12 cellular contexts compared by ENCODE assay signal in the genomic region with DNA sequence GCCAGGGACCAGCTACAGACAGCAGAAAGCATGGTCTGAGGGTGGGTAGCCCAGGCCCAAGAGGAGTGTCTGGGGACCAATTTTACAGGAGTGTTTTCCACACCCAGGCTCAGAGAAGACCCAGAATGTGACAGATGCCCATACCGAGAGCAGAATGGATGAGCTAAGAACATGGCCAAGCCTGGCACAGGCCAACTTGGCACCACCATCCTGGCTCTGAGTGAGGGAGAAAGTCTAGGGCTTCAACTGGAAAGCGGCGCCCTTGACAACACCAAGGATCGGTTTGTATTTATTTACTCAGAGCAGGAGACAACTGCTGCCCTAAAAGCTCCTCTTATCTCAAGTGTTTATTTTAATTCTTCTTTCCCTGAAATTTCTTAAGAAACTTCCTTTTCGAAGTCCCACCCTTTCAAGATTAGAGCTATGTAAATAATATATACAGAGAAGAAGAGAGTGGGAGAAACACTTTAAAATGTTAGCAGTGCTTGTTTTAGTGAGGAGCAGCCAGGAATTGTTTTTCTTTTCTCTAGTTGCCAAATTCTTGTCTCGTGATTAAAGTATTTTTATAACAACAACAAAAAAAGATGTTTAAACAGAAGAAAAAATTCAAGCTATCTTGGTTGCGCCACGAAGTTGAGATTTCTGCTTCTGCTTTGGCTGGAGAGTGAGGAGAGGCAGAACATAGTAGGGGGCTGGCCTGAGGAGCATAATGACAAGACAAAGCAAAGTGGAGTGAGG. TPM values are rescaled to one million over a fixed set of nuclear protein-coding genes. Genes with fewer than 3 reads are reported as not detected.
DNase-seq lines count a peak whose midpoint lies in the region; ATAC-seq, FAIRE-seq and TF ChIP-seq lines count a peak whose summit lies in the region.
"Had no signal": no experiment of that assay in that cellular context is flagged by ENCODE, and none has a peak within 500 bp of the region (broad histone marks: within the 10 kb centered on the region; RNA-seq: fewer than 3 reads in every experiment).

No MANE protein-coding gene starts in this region.

- DNase-seq in DMS 273 (lab: John Stamatoyannopoulos, UW; ENCODE audit: unreplicated experiment): peak; percentile 24
- DNase-seq in DMS 273 treated with DMSO at 0.1 percent for 48 hours (lab: John Stamatoyannopoulos, UW): no peak
- DNase-seq in dorsolateral prefrontal cortex: peak in 5 of 10 donors; percentile 35 to 88 (median 57)
- peak in 1 of 3 donors; percentile 43 for DNase-seq in mucosa of descending colon
- peak; percentile 63 for DNase-seq in upper lobe of right lung
- DNase-seq in D721Med (ENCODE audit: insufficient read length, low spot score): no peak
- DNase-seq in naive thymus-derived CD4-positive, alpha-beta T cell: no peak
- DNase-seq in NCI-H1436 treated with DMSO at 0.1 percent for 48 hours (lab: John Stamatoyannopoulos, UW): no peak
- DNase-seq: activated B cell treated with CpG ODN at 0.5 μM for 24 hours; activated naive CD4-positive, alpha-beta T cell treated with Interleukin-2 at 50 U/mL for 16 hours; foreskin melanocyte had no signal

- intact Hi-C loops in dorsolateral prefrontal cortex (cut with DNase I) (no loop called here), mucosa of descending colon (cut with DNase I, micrococcal nuclease) (no loop called here), upper lobe of right lung (cut with DNase I) (no loop called here)
- intact Hi-C loops in naive thymus-derived CD4-positive, alpha-beta T cell (cut with micrococcal nuclease): no loop called here

- H3K36me3 Mint-ChIP-seq in naive thymus-derived CD4-positive, alpha-beta T cell: peaks cover 0 to 5% (median 4%) of the 10 kb centered on the region in 5 donors

- peaks cover 0 to 3% (median 0%) of the 10 kb centered on the region in 7 donors for H3K4me1 Mint-ChIP-seq in naive thymus-derived CD4-positive, alpha-beta T cell

- H3K4me1 ChIP-seq in mucosa of descending colon (ENCODE audit: low read depth): peaks cover 10% of the 10 kb centered on the region
- H3K4me1 ChIP-seq in upper lobe of right lung: peaks cover 25% of the 10 kb centered on the region
- peaks cover 0 to 7% of the 10 kb centered on the region in 2 donors for H3K4me1 ChIP-seq in naive thymus-derived CD4-positive, alpha-beta T cell (ENCODE audit: control insufficient read depth in 2 of 2, insufficient read depth in 2 of 2, low read length in 2 of 2)

- H3K4me3 Mint-ChIP-seq in naive thymus-derived CD4-positive, alpha-beta T cell: no peak overlapping the region
- H3K4me3 Mint-ChIP-seq: activated B cell treated with CpG ODN at 0.5 μM for 24 hours had no signal

- H3K36me3 ChIP-seq in mucosa of descending colon (ENCODE audit: low read depth): no peaks in the 10 kb centered on the region
- H3K36me3 ChIP-seq in upper lobe of right lung: peaks cover 29% of the 10 kb centered on the region
- H3K36me3 ChIP-seq in naive thymus-derived CD4-positive, alpha-beta T cell (ENCODE audit: control insufficient read depth in 2 of 3, insufficient read depth in 3 of 3, low read length in 3 of 3): no peaks in the 10 kb centered on the region

- H3K9me3 Mint-ChIP-seq in naive thymus-derived CD4-positive, alpha-beta T cell: peaks cover 0 to 2% (median 0%) of the 10 kb centered on the region in 11 donors
- H3K9me3 Mint-ChIP-seq: activated B cell treated with CpG ODN at 0.5 μM for 24 hours had no signal

- ATAC-seq in mucosa of descending colon (peak; percentile 8), upper lobe of right lung (peak; percentile 9)
- ATAC-seq in naive thymus-derived CD4-positive, alpha-beta T cell: no peak

- H3K27ac ChIP-seq in dorsolateral prefrontal cortex (peak overlapping the region in 49 of 59 donors; percentile 4 to 83 (median 58)), upper lobe of right lung (peak overlapping the region; percentile 78)
- no peak overlapping the region for H3K27ac ChIP-seq in naive thymus-derived CD4-positive, alpha-beta T cell (ENCODE audit: low read depth, low read length)
- H3K27ac ChIP-seq: 22Rv1 had no signal

- CTCF ChIA-PET in naive thymus-derived CD4-positive, alpha-beta T cell (lab: Charles Lee): no interaction called here

- no peak for FAIRE-seq in D721Med (lab: Jason Lieb, UNC)

- peaks cover 0 to 26% (median 13%) of the 10 kb centered on the region in 45 donors for H3K27me3 ChIP-seq in dorsolateral prefrontal cortex
- H3K27me3 ChIP-seq in upper lobe of right lung: peaks cover 22% of the 10 kb centered on the region
- H3K27me3 ChIP-seq in naive thymus-derived CD4-positive, alpha-beta T cell (ENCODE audit: control insufficient read depth in 2 of 2, insufficient read depth in 2 of 2, low read length in 2 of 2): peaks cover 0 to 5% of the 10 kb centered on the region in 2 donors

- H3K27me3 Mint-ChIP-seq in naive thymus-derived CD4-positive, alpha-beta T cell: peaks cover 9 to 61% (median 33%) of the 10 kb centered on the region in 5 donors

- H3K9me3 ChIP-seq in mucosa of descending colon (no peaks in the 10 kb centered on the region), upper lobe of right lung (no peaks in the 10 kb centered on the region)
- H3K9me3 ChIP-seq in naive thymus-derived CD4-positive, alpha-beta T cell (ENCODE audit: control insufficient read depth in 2 of 3, low read length in 3 of 3): no peaks in the 10 kb centered on the region

- H3K4me3 ChIP-seq in dorsolateral prefrontal cortex (no peak overlapping the region), mucosa of descending colon (no peak overlapping the region), upper lobe of right lung (no peak overlapping the region)
- H3K4me3 ChIP-seq in naive thymus-derived CD4-positive, alpha-beta T cell (ENCODE audit: low read length): no peak overlapping the region

- TF ChIP-seq CTCF in dorsolateral prefrontal cortex (IDR thresholded peaks at IDR 0.05 in 54 of 56, conservative IDR thresholded peaks at IDR 0.05 in 2 of 56; ENCODE audit: low read depth in 1 of 56, partially characterized antibody in 56 of 56): no peak
- no peak for TF ChIP-seq CTCF in mucosa of descending colon (IDR thresholded peaks at IDR 0.05)
- no peak for TF ChIP-seq CTCF in upper lobe of right lung (IDR thresholded peaks at IDR 0.05)
- TF ChIP-seq CTCF in D721Med (IDR thresholded peaks at IDR 0.05; ENCODE audit: insufficient read depth, missing control alignments): no peak

- H3K27ac Mint-ChIP-seq in naive thymus-derived CD4-positive, alpha-beta T cell: no peak overlapping the region
- H3K27ac Mint-ChIP-seq: activated B cell treated with CpG ODN at 0.5 μM for 24 hours had no signal

- POLR2A ChIA-PET in naive thymus-derived CD4-positive, alpha-beta T cell (lab: Charles Lee): no interaction called here

RNA-seq across cellular contexts. Expression of gene TNXB, which starts 16.2 kb away (rescaled TPM):
- total RNA-seq in dorsolateral prefrontal cortex (10 to 100 TPM; 10.8 to 47.8 (median 25.8) TPM), mucosa of descending colon (10 to 100 TPM; 20.1 to 87.0 (median 36.9) TPM), upper lobe of right lung (162 TPM)
- 10 to 100 TPM in 4 of 5 experiments, 1 to 10 TPM in 1; 8.8 to 17.2 (median 13.1) TPM for total RNA-seq in naive thymus-derived CD4-positive, alpha-beta T cell
- polyA plus RNA-seq in naive thymus-derived CD4-positive, alpha-beta T cell: under 1 TPM in 1 of 2 donors, not detected in 1; 0.43 TPM

RNA-seq across cellular contexts. Expression of gene ATF6B, which starts 35.1 kb away (rescaled TPM):
- total RNA-seq in dorsolateral prefrontal cortex (100 to 1,000 TPM in 8 of 120 experiments, 10 to 100 TPM in 112; 61.3 to 117 (median 80.7) TPM), mucosa of descending colon (100 to 1,000 TPM in 1 of 3 donors, 10 to 100 TPM in 2; 79.9 to 121 (median 97.4) TPM), upper lobe of right lung (78.1 TPM)
- 100 to 1,000 TPM; 115 to 168 (median 142) TPM for total RNA-seq in naive thymus-derived CD4-positive, alpha-beta T cell
- polyA plus RNA-seq in naive thymus-derived CD4-positive, alpha-beta T cell: 10 to 100 TPM; 28.0 to 29.0 TPM

RNA-seq across cellular contexts. Expression of gene FKBPL, which starts 37.2 kb away (rescaled TPM):
- 1 to 10 TPM; 2.2 to 8.2 (median 5.4) TPM for total RNA-seq in dorsolateral prefrontal cortex
- 1 to 10 TPM; 5.0 to 6.8 (median 5.3) TPM for total RNA-seq in mucosa of descending colon
- 4.3 TPM for total RNA-seq in upper lobe of right lung
- total RNA-seq in naive thymus-derived CD4-positive, alpha-beta T cell: 1 to 10 TPM in 4 of 5 experiments, under 1 TPM in 1; 0.82 to 5.1 (median 3.0) TPM
- polyA plus RNA-seq in naive thymus-derived CD4-positive, alpha-beta T cell: 1 to 10 TPM; 1.3 to 4.1 TPM

RNA-seq across cellular contexts. Expression of gene CYP21A2, which starts 54.7 kb away (rescaled TPM):
- total RNA-seq in dorsolateral prefrontal cortex: 1 to 10 TPM in 98 of 120 experiments, under 1 TPM in 20, not detected in 2; 0.34 to 9.4 (median 2.1) TPM
- total RNA-seq in mucosa of descending colon: 1 to 10 TPM in 1 of 3 donors, under 1 TPM in 2; 0.93 to 2.1 (median 0.94) TPM
- total RNA-seq in upper lobe of right lung: 0.61 TPM
- total RNA-seq in naive thymus-derived CD4-positive, alpha-beta T cell: 1 to 10 TPM in 1 of 5 experiments, under 1 TPM in 3, not detected in 1; 0.32 to 1.1 (median 0.44) TPM
- not detected for polyA plus RNA-seq in naive thymus-derived CD4-positive, alpha-beta T cell
- total RNA-seq: activated B cell treated with CpG ODN at 0.5 μM for 24 hours had no signal

RNA-seq across cellular contexts. Expression of gene PRRT1, which starts 58.8 kb away (rescaled TPM):
- total RNA-seq in dorsolateral prefrontal cortex: 100 to 1,000 TPM in 2 of 120 experiments, 10 to 100 TPM in 118; 29.0 to 121 (median 64.1) TPM
- total RNA-seq in mucosa of descending colon: 1 to 10 TPM in 2 of 3 donors, under 1 TPM in 1; 0.96 to 6.6 (median 2.0) TPM
- total RNA-seq in upper lobe of right lung: 1.4 TPM
- 1 to 10 TPM in 4 of 5 experiments, under 1 TPM in 1; 0.31 to 7.4 (median 3.4) TPM for total RNA-seq in naive thymus-derived CD4-positive, alpha-beta T cell
- 1 to 10 TPM; 2.2 to 6.2 TPM for polyA plus RNA-seq in naive thymus-derived CD4-positive, alpha-beta T cell
- total RNA-seq: activated B cell treated with CpG ODN at 0.5 μM for 24 hours had no signal

Comparison
In these comparisons a context has a peak if more than half of its experiments do, and no peak if none do; other contexts are left out.
1. DNase-seq: peak in DMS 273 (single experiment) and upper lobe of right lung (single experiment); none in DMS 273 treated with DMSO at 0.1 percent for 48 hours (single experiment), D721Med (single experiment), naive thymus-derived CD4-positive, alpha-beta T cell (0 of 9) and NCI-H1436 treated with DMSO at 0.1 percent for 48 hours (single experiment).